17 cellular contexts compared by ENCODE assay signal in genomic region chr3:137930976-137931375, GRCh38.
"Had no signal": no experiment of that assay in that cellular context is flagged by ENCODE, and none has a peak within 500 bp of the region (broad histone marks: within the 10 kb centered on the region; RNA-seq: fewer than 3 reads in every experiment).

No MANE protein-coding gene starts in this region.

- H3K9me3 ChIP-seq: SK-N-SH had no signal

- ATAC-seq: Panc1, PC-3 had no signal

- H3K27ac ChIP-seq: RWPE1 had no signal

- DNase-seq: KBM-7, MV-4-11, NCI-H1048, NCI-H1105, NCI-H1417, NCI-H1436 treated with DMSO at 0.1 percent for 48 hours, NCI-H1694, NCI-H187 treated with DMSO at 0.1 percent for 48 hours, NCI-H2029 treated with DMSO at 0.1 percent for 48 hours, NCI-H2227 treated with DMSO at 0.1 percent for 48 hours, NCI-H526, PC-3, SHP77, SK-N-SH, SW 1271 had no signal
